ENCODE assay signal across 15 cellular contexts in genomic region chr1:244965182-244965581, GRCh38.
DNase-seq lines count a peak whose midpoint lies in the region; ATAC-seq and TF ChIP-seq lines count a peak whose summit lies in the region.
"Had no signal": no experiment of that assay in that cellular context is flagged by ENCODE, and none has a peak within 500 bp of the region (broad histone marks: within the 10 kb centered on the region; RNA-seq: fewer than 3 reads in every experiment).

No MANE protein-coding gene starts in this region.

- DNase-seq in NOMO-1 (lab: John Stamatoyannopoulos, UW; ENCODE audit: unreplicated experiment in 2 of 2) = peak; percentile 20 to 36
- no peak for DNase-seq in NOMO-1 treated with DMSO at 0.1 percent for 48 hours (lab: John Stamatoyannopoulos, UW; ENCODE audit: unreplicated experiment)
- peak; percentile 11 for DNase-seq in adipocyte (ENCODE audit: low read depth)
- DNase-seq in mesenchymal stem cell = no peak
- DNase-seq in tibial artery = no peak
- DNase-seq in activated CD8-positive, alpha-beta memory T cell treated with anti-CD3 and anti-CD28 coated beads, Interleukin-2, amount 10 ng/mL, durations not matched to agents 7 days and 5 days = no peak
- no peak for DNase-seq in HPDE6-E6E7 (ENCODE audit: extremely low spot score)
- no peak for DNase-seq in activated CD8-positive, alpha-beta memory T cell treated with anti-CD3 and anti-CD28 coated beads, Interleukin-2, amount 50 U/mL, for 48 hours
- DNase-seq: activated CD4-positive, alpha-beta T cell treated with anti-CD3 and anti-CD28 coated beads for 4 hours; activated T-cell treated with anti-CD3 and anti-CD28 coated beads, Interleukin-2, amount 50 U/mL, for 48 hours; amniotic stem cell; GOT3; naive thymus-derived CD8-positive, alpha-beta T cell; stimulated activated naive CD8-positive, alpha-beta T cell treated with anti-CD3 and anti-CD28 coated beads, Interleukin-15, amount 100 ng/mL, for 72 hours had no signal

- peak overlapping the region; percentile 6 for H2AFZ ChIP-seq in mesenchymal stem cell (ENCODE audit: low read depth, low read length)

- H3K9me3 ChIP-seq in adipocyte (ENCODE audit: control insufficient read depth, low read length) (no peaks in the 10 kb centered on the region), mesenchymal stem cell (ENCODE audit: control insufficient read depth, low read length) (no peaks in the 10 kb centered on the region), tibial artery (no peaks in the 10 kb centered on the region)

- no peaks in the 10 kb centered on the region for H3K27me3 Mint-ChIP-seq in activated CD8-positive, alpha-beta memory T cell treated with anti-CD3 and anti-CD28 coated beads, Interleukin-2, amount 10 ng/mL, durations not matched to agents 7 days and 5 days
- H3K27me3 Mint-ChIP-seq: naive thymus-derived CD8-positive, alpha-beta T cell; stimulated activated naive CD8-positive, alpha-beta T cell treated with anti-CD3 and anti-CD28 coated beads, Interleukin-15, amount 100 ng/mL, for 72 hours had no signal

- H3K4me1 Mint-ChIP-seq in activated CD8-positive, alpha-beta memory T cell treated with anti-CD3 and anti-CD28 coated beads, Interleukin-2, amount 10 ng/mL, durations not matched to agents 7 days and 5 days = peaks cover 21% of the 10 kb centered on the region

- H3K27me3 ChIP-seq in adipocyte (replicated peaks; ENCODE audit: control insufficient read depth, insufficient read depth, low read length) (no peaks in the 10 kb centered on the region), mesenchymal stem cell (ENCODE audit: control insufficient read depth in 1 of 2, insufficient read depth in 1 of 2, low read length in 2 of 2) (no peaks in the 10 kb centered on the region), tibial artery (no peaks in the 10 kb centered on the region)

- CTCF ChIA-PET in activated CD8-positive, alpha-beta memory T cell treated with anti-CD3 and anti-CD28 coated beads, Interleukin-2, amount 10 ng/mL, durations not matched to agents 7 days and 5 days (lab: Charles Lee) = interaction anchor here (1.0 to 1.3 kb wide), 2 partner anchors 77 to 129 kb away, joined by 5 read pairs; partner anchors contain the start of gene COX20

- H3K4me2 ChIP-seq in mesenchymal stem cell (ENCODE audit: low read length, poor library complexity, severe bottlenecking) = no peak overlapping the region

- no peak for TF ChIP-seq CTCF in tibial artery (IDR thresholded peaks at IDR 0.05)

- no peaks in the 10 kb centered on the region for H3K9me3 Mint-ChIP-seq in activated CD8-positive, alpha-beta memory T cell treated with anti-CD3 and anti-CD28 coated beads, Interleukin-2, amount 10 ng/mL, durations not matched to agents 7 days and 5 days (ENCODE audit: low read depth)
- H3K9me3 Mint-ChIP-seq: naive thymus-derived CD8-positive, alpha-beta T cell; stimulated activated naive CD8-positive, alpha-beta T cell treated with anti-CD3 and anti-CD28 coated beads, Interleukin-15, amount 100 ng/mL, for 72 hours had no signal

- peak overlapping the region in 1 of 2 experiments; percentile 33 for H2BK12ac ChIP-seq in mesenchymal stem cell (ENCODE audit: low read length in 2 of 2)

- H3K27ac Mint-ChIP-seq in activated CD8-positive, alpha-beta memory T cell treated with anti-CD3 and anti-CD28 coated beads, Interleukin-2, amount 10 ng/mL, durations not matched to agents 7 days and 5 days = no peak overlapping the region
- H3K27ac Mint-ChIP-seq: stimulated activated naive CD8-positive, alpha-beta T cell treated with anti-CD3 and anti-CD28 coated beads, Interleukin-15, amount 100 ng/mL, for 72 hours had no signal

- H4K8ac ChIP-seq in mesenchymal stem cell (ENCODE audit: low read length) = no peak overlapping the region

- H3K27ac ChIP-seq in mesenchymal stem cell (ENCODE audit: low read length, poor library complexity, severe bottlenecking) (no peak overlapping the region), tibial artery (peak overlapping the region; percentile 69 to 83)

- H3K4me3 ChIP-seq in adipocyte (ENCODE audit: low read length) (no peak overlapping the region), mesenchymal stem cell (ENCODE audit: insufficient read depth in 1 of 2, low read depth in 1 of 2, low read length in 2 of 2) (no peak overlapping the region), tibial artery (no peak overlapping the region)

- H3K36me3 Mint-ChIP-seq in activated CD8-positive, alpha-beta memory T cell treated with anti-CD3 and anti-CD28 coated beads, Interleukin-2, amount 10 ng/mL, durations not matched to agents 7 days and 5 days = no peaks in the 10 kb centered on the region
- H3K36me3 Mint-ChIP-seq: naive thymus-derived CD8-positive, alpha-beta T cell had no signal

- H3K4me1 ChIP-seq in adipocyte (ENCODE audit: control insufficient read depth, insufficient read depth, low read length) = peaks cover 35% of the 10 kb centered on the region
- peaks cover 7% of the 10 kb centered on the region for H3K4me1 ChIP-seq in mesenchymal stem cell (ENCODE audit: control insufficient read depth, insufficient read depth, low read depth, low read length)
- H3K4me1 ChIP-seq in tibial artery = peaks cover 0 to 42% (median 31%) of the 10 kb centered on the region in 4 donors

- H2BK15ac ChIP-seq in mesenchymal stem cell (ENCODE audit: low read depth, poor library complexity, severe bottlenecking) = no peak overlapping the region

- H3K18ac ChIP-seq in mesenchymal stem cell (ENCODE audit: low read depth in 1 of 2, low read length in 2 of 2) = peak overlapping the region; percentile 44 to 52

- 91% methylated on average over 2 of the region's 2 CpGs for WGBS in mesenchymal stem cell

- H2BK120ac ChIP-seq in mesenchymal stem cell (ENCODE audit: low read depth, low read length) = no peak overlapping the region

- H3K36me3 ChIP-seq in adipocyte (ENCODE audit: control insufficient read depth, insufficient read depth, low read length, severe bottlenecking) (no peaks in the 10 kb centered on the region), mesenchymal stem cell (ENCODE audit: control insufficient read depth in 1 of 2, insufficient read depth in 2 of 2, low read depth in 1 of 2, low read length in 2 of 2) (no peaks in the 10 kb centered on the region), tibial artery (no peaks in the 10 kb centered on the region)

- H3K79me1 ChIP-seq in mesenchymal stem cell (replicated peaks; ENCODE audit: low read length, poor library complexity, severe bottlenecking) = no peaks in the 10 kb centered on the region

- H4K91ac ChIP-seq in mesenchymal stem cell (ENCODE audit: low read length) = no peak overlapping the region

- no peak overlapping the region for H3K4me3 Mint-ChIP-seq in activated CD8-positive, alpha-beta memory T cell treated with anti-CD3 and anti-CD28 coated beads, Interleukin-2, amount 10 ng/mL, durations not matched to agents 7 days and 5 days
- H3K4me3 Mint-ChIP-seq: naive thymus-derived CD8-positive, alpha-beta T cell; stimulated activated naive CD8-positive, alpha-beta T cell treated with anti-CD3 and anti-CD28 coated beads, Interleukin-15, amount 100 ng/mL, for 72 hours had no signal

- ATAC-seq in activated CD8-positive, alpha-beta memory T cell treated with anti-CD3 and anti-CD28 coated beads, Interleukin-2, amount 10 ng/mL, durations not matched to agents 7 days and 5 days = no peak
- ATAC-seq: naive thymus-derived CD8-positive, alpha-beta T cell; sciatic nerve had no signal

- H3K4ac ChIP-seq in mesenchymal stem cell (ENCODE audit: low read depth in 1 of 2, low read length in 2 of 2) = peak overlapping the region in 1 of 2 experiments; percentile 9

- H3K14ac ChIP-seq in mesenchymal stem cell (ENCODE audit: low read length in 2 of 2) = no peak overlapping the region

- H3K23ac ChIP-seq in mesenchymal stem cell (ENCODE audit: low read length in 2 of 2) = no peak overlapping the region

- H2AK5ac ChIP-seq in mesenchymal stem cell (ENCODE audit: low read length, severe bottlenecking) = no peak overlapping the region

- intact Hi-C loops in tibial artery (cut with DNase I; ENCODE audit: low total_unique reads) = no loop called here

- H2BK5ac ChIP-seq in mesenchymal stem cell (ENCODE audit: low read depth, low read length, poor library complexity, severe bottlenecking) = no peak overlapping the region

- H3K9ac ChIP-seq in adipocyte (ENCODE audit: low read length) = peak overlapping the region; percentile 48
- peak overlapping the region; percentile 80 for H3K9ac ChIP-seq in mesenchymal stem cell (ENCODE audit: low read length)

Comparison
In these comparisons a context has a peak if more than half of its experiments do, and no peak if none do; other contexts are left out.
1. DNase-seq: peak in NOMO-1 (2 of 2) and adipocyte (single experiment); none in NOMO-1 treated with DMSO at 0.1 percent for 48 hours (single experiment), mesenchymal stem cell (single experiment), tibial artery (0 of 2), activated CD8-positive, alpha-beta memory T cell treated with anti-CD3 and anti-CD28 coated beads, Interleukin-2, amount 10 ng/mL, durations not matched to agents 7 days and 5 days (single experiment), HPDE6-E6E7 (single experiment) and activated CD8-positive, alpha-beta memory T cell treated with anti-CD3 and anti-CD28 coated beads, Interleukin-2, amount 50 U/mL, for 48 hours (single experiment).